In the genomic region with DNA sequence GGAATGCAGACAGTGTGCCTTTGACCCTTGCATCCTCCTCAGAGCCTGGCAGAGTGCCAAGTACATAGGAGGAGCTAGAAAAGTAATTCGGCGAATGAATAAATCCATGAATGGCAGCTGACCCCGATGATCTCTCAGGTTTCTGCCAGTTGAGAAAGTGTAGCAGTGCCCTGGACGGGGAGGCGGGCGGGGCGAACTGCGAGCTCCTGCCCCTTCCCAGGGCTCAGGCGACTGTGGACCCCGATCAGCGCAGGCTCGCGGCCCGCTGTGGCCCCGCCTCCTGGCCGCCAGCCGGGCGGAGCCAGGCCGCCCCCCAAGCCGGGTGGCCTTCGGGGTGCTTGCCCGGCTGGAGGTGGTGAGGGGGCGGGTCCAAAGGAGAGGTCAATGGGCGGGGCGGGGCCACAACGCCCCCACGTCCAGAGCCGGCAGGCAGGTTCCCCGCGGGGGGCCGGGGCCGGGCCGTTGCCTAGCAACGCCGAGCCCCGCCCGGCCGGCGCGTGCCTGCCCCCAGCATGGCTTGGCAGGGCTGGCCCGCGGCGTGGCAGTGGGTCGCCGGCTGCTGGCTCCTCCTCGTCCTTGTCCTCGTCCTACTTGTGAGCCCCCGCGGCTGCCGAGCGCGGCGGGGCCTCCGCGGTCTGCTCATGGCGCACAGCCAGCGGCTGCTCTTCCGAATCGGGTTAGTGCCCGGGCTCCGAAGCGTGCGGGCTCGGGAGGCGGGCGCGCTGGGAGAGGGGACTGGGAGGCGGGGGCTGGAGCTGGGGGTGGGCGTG, we compare ENCODE assay signal across 8 cellular contexts. TPM values are rescaled to one million over a fixed set of nuclear protein-coding genes. Genes with fewer than 3 reads are reported as not detected.
DNase-seq lines count a peak whose midpoint lies in the region; ATAC-seq, FAIRE-seq and TF ChIP-seq lines count a peak whose summit lies in the region.

No MANE protein-coding gene starts in this region.

- CTCF ChIA-PET in Caco-2 (lab: Charles Lee): interaction anchor here (0.5 to 2.0 kb wide), 5 partner anchors 11 to 304 kb away, joined by 3 to 9 read pairs (median 4); no protein-coding TSS in a partner anchor

- POLR2A ChIA-PET in Caco-2 (lab: Charles Lee): interaction anchor here (0.6 to 1.6 kb wide), 6 partner anchors 11 to 772 kb away, joined by 3 to 13 read pairs (median 5); partner anchors contain the start of genes BCS1L and ZNF142

- no TSS peak for BruUV-seq in Caco-2 (replicated peaks; lab: Mats Ljungman, UMichigan)

- H3K27me3 ChIP-seq in Caco-2 (replicated peaks; ENCODE audit: control insufficient read depth, insufficient read depth, low read length): no peaks in the 10 kb centered on the region

- TF ChIP-seq CTCF in Caco-2 (IDR thresholded peaks at IDR 0.05; ENCODE audit: insufficient read depth in 1 of 2, low read depth in 1 of 2, low read length in 1 of 2, severe bottlenecking in 1 of 2, unreplicated experiment in 1 of 2) (no peak), natural killer cell (IDR thresholded peaks at IDR 0.05) (no peak)

- peaks cover 21% of the 10 kb centered on the region for H3K4me1 ChIP-seq in Caco-2

- FAIRE-seq in HTR-8/SVneo (lab: Jason Lieb, UNC): peak; percentile 78

- H3K4me3 ChIP-seq in Caco-2 (ENCODE audit: low read depth, low read length): peak overlapping the region; percentile 66

- H3K4me1 Mint-ChIP-seq in Caco-2 (ENCODE audit: low read depth, unreplicated experiment): peaks cover 15% of the 10 kb centered on the region
- peaks cover 0 to 24% of the 10 kb centered on the region in 2 donors for H3K4me1 Mint-ChIP-seq in natural killer cell
- peaks cover 28% of the 10 kb centered on the region for H3K4me1 Mint-ChIP-seq in stimulated activated naive CD8-positive, alpha-beta T cell treated with anti-CD3 and anti-CD28 coated beads, Interleukin-15, Interleukin-2, amounts not matched to agents 100 ng/mL and 50 ng/mL, for 24 hours (ENCODE audit: low read depth)

- H3K4me3 Mint-ChIP-seq in Caco-2 (ENCODE audit: unreplicated experiment) (peak overlapping the region; percentile 92), natural killer cell (peak overlapping the region; percentile 82)
- peak overlapping the region; percentile 83 for H3K4me3 Mint-ChIP-seq in stimulated activated naive CD8-positive, alpha-beta T cell treated with anti-CD3 and anti-CD28 coated beads, Interleukin-15, Interleukin-2, amounts not matched to agents 100 ng/mL and 50 ng/mL, for 24 hours

- no peaks in the 10 kb centered on the region for H3K27me3 Mint-ChIP-seq in Caco-2 (ENCODE audit: insufficient read depth, unreplicated experiment)
- peaks cover 0 to 9% of the 10 kb centered on the region in 2 donors for H3K27me3 Mint-ChIP-seq in natural killer cell (ENCODE audit: low read depth in 2 of 2)
- H3K27me3 Mint-ChIP-seq in stimulated activated naive CD8-positive, alpha-beta T cell treated with anti-CD3 and anti-CD28 coated beads, Interleukin-15, Interleukin-2, amounts not matched to agents 100 ng/mL and 50 ng/mL, for 24 hours: peaks cover 8% of the 10 kb centered on the region

- peak; percentile 86 to 88 for DNase-seq in Caco-2
- peak; percentile 92 for DNase-seq in HTR-8/SVneo (ENCODE audit: insufficient read length, low spot score)
- DNase-seq in OCI-M1 (lab: John Stamatoyannopoulos, UW): peak; percentile 77
- DNase-seq in activated T-helper 1 cell treated with Interleukin-2 at 50 U/mL for 16 hours (ENCODE audit: low read depth): peak; percentile 22
- DNase-seq in fibroblast of peridontal ligament (ENCODE audit: extremely low read depth): peak; percentile 58
- peak; percentile 43 for DNase-seq in natural killer cell

- ATAC-seq in GM21367 (IDR thresholded peaks at IDR 0.05; ENCODE audit: unreplicated experiment): peak; percentile 61
- ATAC-seq in natural killer cell: peak; percentile 75 to 80 (median 80)

- peaks cover 8% of the 10 kb centered on the region for H3K36me3 Mint-ChIP-seq in Caco-2 (ENCODE audit: insufficient read depth, unreplicated experiment)
- no peaks in the 10 kb centered on the region for H3K36me3 Mint-ChIP-seq in natural killer cell
- H3K36me3 Mint-ChIP-seq in stimulated activated naive CD8-positive, alpha-beta T cell treated with anti-CD3 and anti-CD28 coated beads, Interleukin-15, Interleukin-2, amounts not matched to agents 100 ng/mL and 50 ng/mL, for 24 hours (ENCODE audit: low read depth): no peaks in the 10 kb centered on the region

- H3K36me3 ChIP-seq in Caco-2 (ENCODE audit: control insufficient read depth, insufficient read depth, low read length): peaks cover 1% of the 10 kb centered on the region; the same call in 1 of the 2 replicates

- H3K9me3 ChIP-seq in Caco-2: no peaks in the 10 kb centered on the region

- H3K27ac Mint-ChIP-seq in Caco-2 (ENCODE audit: unreplicated experiment) (peak overlapping the region; percentile 85), natural killer cell (peak overlapping the region in 1 of 2 donors; percentile 77)
- no peak overlapping the region for H3K27ac Mint-ChIP-seq in stimulated activated naive CD8-positive, alpha-beta T cell treated with anti-CD3 and anti-CD28 coated beads, Interleukin-15, Interleukin-2, amounts not matched to agents 100 ng/mL and 50 ng/mL, for 24 hours

- H3K9me3 Mint-ChIP-seq in Caco-2 (ENCODE audit: unreplicated experiment) (no peaks in the 10 kb centered on the region), natural killer cell (no peaks in the 10 kb centered on the region)
- H3K9me3 Mint-ChIP-seq in stimulated activated naive CD8-positive, alpha-beta T cell treated with anti-CD3 and anti-CD28 coated beads, Interleukin-15, Interleukin-2, amounts not matched to agents 100 ng/mL and 50 ng/mL, for 24 hours: no peaks in the 10 kb centered on the region

- intact Hi-C loops in Caco-2 (cut with micrococcal nuclease; ENCODE audit: unreplicated experiment): loop anchor here (1.0 kb wide), 1 partner anchor 11 kb away; no protein-coding TSS in a partner anchor
- intact Hi-C loops in natural killer cell (cut with micrococcal nuclease): no loop called here

RNA-seq across cellular contexts. Expression of gene TMBIM1, which starts 30.6 kb away (rescaled TPM):
- total RNA-seq in Caco-2 (2022) (168 and 175 TPM in 2 replicates), natural killer cell (100 to 1,000 TPM in 1 of 3 donors, 10 to 100 TPM in 2; 84.9 to 107 (median 95.1) TPM)

RNA-seq across cellular contexts. Expression of gene CATIP, which starts 33.7 kb away (rescaled TPM):
- 0.54 TPM in 1 of 2 replicates, not detected in the other for total RNA-seq in Caco-2 (2022)
- total RNA-seq in natural killer cell: under 1 TPM in 1 of 3 donors, not detected in 2; 0.26 TPM

RNA-seq across cellular contexts. Expression of gene PNKD, which starts 52.6 kb away (rescaled TPM):
- total RNA-seq in Caco-2 (2022) (39.2 and 42.9 TPM in 2 replicates), natural killer cell (10 to 100 TPM; 18.8 to 21.3 (median 18.9) TPM)

RNA-seq across cellular contexts. Expression of gene AAMP, which starts 53.0 kb away (rescaled TPM):
- 118 and 125 TPM in 2 replicates for total RNA-seq in Caco-2 (2022)
- 10 to 100 TPM; 52.5 to 61.6 (median 60.0) TPM for total RNA-seq in natural killer cell

RNA-seq across cellular contexts. Expression of gene SLC11A1, which starts 59.1 kb away (rescaled TPM):
- 0.12 and 0.32 TPM in 2 replicates for total RNA-seq in Caco-2 (2022)
- 10 to 100 TPM; 17.9 to 53.5 (median 35.5) TPM for total RNA-seq in natural killer cell

Comparison
In these comparisons a context has a peak if more than half of its experiments do, and no peak if none do; other contexts are left out.
1. Peak in every context shown above with its lines: DNase-seq, ATAC-seq and H3K4me3 ChIP-seq.
2. DNase-seq: peak in every context shown above with its lines; median percentile 92 in HTR-8/SVneo; 87 in Caco-2; 77 in OCI-M1; 58 in fibroblast of peridontal ligament; 43 in natural killer cell; 22 in activated T-helper 1 cell treated with Interleukin-2 at 50 U/mL for 16 hours.